Comparison of ENCODE assay signal across 8 cellular contexts in the genomic region with DNA sequence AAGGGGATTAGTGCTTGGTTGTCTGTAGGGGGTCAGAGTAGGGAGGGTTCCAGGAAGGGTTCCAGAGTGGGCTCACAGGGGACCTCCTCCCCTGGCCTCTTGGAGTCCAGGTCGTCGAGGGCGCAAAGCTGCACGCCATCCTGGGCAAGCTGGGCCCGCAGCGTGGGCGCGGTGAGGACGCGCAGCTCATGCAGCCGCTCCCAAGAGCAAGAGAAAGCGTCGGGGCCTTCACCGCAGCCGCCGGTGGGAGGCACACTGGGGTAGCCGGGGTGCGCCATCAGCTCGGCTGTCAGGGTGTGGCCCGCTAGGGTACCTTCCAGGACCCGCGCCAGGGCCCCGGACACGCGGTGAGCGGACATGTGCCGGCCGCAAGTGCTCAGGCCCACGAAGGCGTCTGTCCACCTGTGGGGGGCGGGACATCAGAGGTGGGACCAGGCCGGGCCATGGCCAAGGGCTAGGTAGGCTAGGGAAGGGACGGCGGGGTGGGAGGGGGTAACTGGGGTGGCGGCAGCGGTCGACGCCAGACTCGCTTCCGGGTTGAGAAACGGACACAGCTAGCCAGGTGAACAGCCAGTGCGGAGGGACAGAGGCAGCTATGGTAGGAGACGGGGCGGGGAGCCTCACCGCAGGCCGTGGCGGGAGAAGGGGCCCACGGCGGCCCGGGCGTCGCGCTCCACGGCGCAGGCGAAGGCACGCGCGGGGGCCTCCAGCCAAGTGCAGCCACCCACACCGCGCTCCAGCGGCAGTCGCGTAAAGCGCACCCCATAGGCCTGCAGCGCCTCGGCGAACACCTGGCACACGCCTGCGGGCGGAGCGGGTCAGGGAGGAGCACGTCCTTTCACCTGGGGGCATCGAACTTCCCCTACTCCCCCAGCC. TPM values are rescaled to one million over a fixed set of nuclear protein-coding genes. Genes with fewer than 3 reads are reported as not detected.
A peak's percentile ranks its signal among the peaks of the same experiment; 100 is the strongest.
DNase-seq lines count a peak whose midpoint lies in the region; ATAC-seq and TF ChIP-seq lines count a peak whose summit lies in the region.

No MANE protein-coding gene starts in this region.

- intact Hi-C loops in left colon (cut with DNase I, micrococcal nuclease): loop anchor here in 1 of 2 donors (10.0 kb wide), 1 partner anchor 54 kb away; no protein-coding TSS in a partner anchor
- intact Hi-C loops in thyroid gland (cut with DNase I): no loop called here

- peak overlapping the region in 1 of 3 donors; percentile 78 for H3K27ac ChIP-seq in thyroid gland

- no peaks in the 10 kb centered on the region for H3K27me3 Mint-ChIP-seq in activated naive CD8-positive, alpha-beta T cell treated with anti-CD3 and anti-CD28 coated beads for 36 hours

- DNase-seq in stimulated activated CD4-positive, alpha-beta T cell treated with anti-CD3 and anti-CD28 coated beads, Interleukin-15, amount 100 ng/mL, for 24 hours: peak; percentile 15
- no peak for DNase-seq in stimulated activated CD4-positive, alpha-beta T cell treated with anti-CD3 and anti-CD28 coated beads, Interleukin-1b, Interleukin-23, amount 100 ng/mL, for 48 hours
- DNase-seq in activated naive CD8-positive, alpha-beta T cell treated with anti-CD3 and anti-CD28 coated beads for 36 hours: no peak
- DNase-seq in left colon (peak; percentile 36 to 39), thyroid gland (no peak), glomerular visceral epithelial cell (ENCODE audit: extremely low spot score) (no peak), NCI-H2081 treated with DMSO at 0.1 percent for 48 hours (lab: John Stamatoyannopoulos, UW) (no peak), hippocampal formation (lab: John Stamatoyannopoulos, UW) (no peak)

- peaks cover 10 to 23% of the 10 kb centered on the region in 2 donors for H3K4me1 ChIP-seq in thyroid gland

- no peak for ATAC-seq in left colon

- H3K27me3 ChIP-seq in thyroid gland: no peaks in the 10 kb centered on the region

- H3K9me3 Mint-ChIP-seq in activated naive CD8-positive, alpha-beta T cell treated with anti-CD3 and anti-CD28 coated beads for 36 hours: no peaks in the 10 kb centered on the region

- no peak for TF ChIP-seq POLR2A in thyroid gland (IDR thresholded peaks at IDR 0.05)

- WGBS in thyroid gland, 2 donors: 75 to 89% methylated on average over 24 to 44 of the region's 74 CpGs

- peaks cover 25% of the 10 kb centered on the region for H3K36me3 Mint-ChIP-seq in activated naive CD8-positive, alpha-beta T cell treated with anti-CD3 and anti-CD28 coated beads for 36 hours

- peaks cover 0 to 1% of the 10 kb centered on the region in 2 donors for H3K36me3 ChIP-seq in thyroid gland

- no peak for TF ChIP-seq CTCF in thyroid gland (IDR thresholded peaks at IDR 0.05)

- H3K4me3 Mint-ChIP-seq in activated naive CD8-positive, alpha-beta T cell treated with anti-CD3 and anti-CD28 coated beads for 36 hours: peak overlapping the region; percentile 90

- peak overlapping the region in 2 of 3 donors; percentile 84 to 99 for H3K4me3 ChIP-seq in thyroid gland (replicated peaks in 1 of 3)

- no peaks in the 10 kb centered on the region for H3K9me3 ChIP-seq in thyroid gland

- H3K27ac Mint-ChIP-seq in activated naive CD8-positive, alpha-beta T cell treated with anti-CD3 and anti-CD28 coated beads for 36 hours: peak overlapping the region; percentile 95

- peaks cover 35% of the 10 kb centered on the region for H3K4me1 Mint-ChIP-seq in activated naive CD8-positive, alpha-beta T cell treated with anti-CD3 and anti-CD28 coated beads for 36 hours

RNA-seq across cellular contexts. Expression of a gene that starts 1.2 kb away (rescaled TPM):
- total RNA-seq in activated naive CD8-positive, alpha-beta T cell treated with anti-CD3 and anti-CD28 coated beads for 36 hours: 10 to 100 TPM; 83.0 to 86.4 TPM
- total RNA-seq in left colon (10 to 100 TPM; 18.9 to 23.2 TPM), thyroid gland (10 to 100 TPM; 44.5 to 72.7 (median 54.6) TPM)

RNA-seq across cellular contexts. Expression of a gene that starts 3.9 kb away (rescaled TPM):
- under 1 TPM; 0.29 to 0.34 TPM for total RNA-seq in activated naive CD8-positive, alpha-beta T cell treated with anti-CD3 and anti-CD28 coated beads for 36 hours
- total RNA-seq in left colon: under 1 TPM; 0.49 to 0.53 TPM
- total RNA-seq in thyroid gland: 1 to 10 TPM in 1 of 4 donors, under 1 TPM in 3; 0.27 to 1.6 (median 0.74) TPM

RNA-seq across cellular contexts. Expression of a gene that starts 13.5 kb away (rescaled TPM):
- 10 to 100 TPM; 52.6 to 53.8 TPM for total RNA-seq in activated naive CD8-positive, alpha-beta T cell treated with anti-CD3 and anti-CD28 coated beads for 36 hours
- total RNA-seq in left colon: 10 to 100 TPM; 29.0 to 46.5 TPM
- total RNA-seq in thyroid gland: 100 to 1,000 TPM in 2 of 4 donors, 10 to 100 TPM in 2; 60.2 to 444 (median 210) TPM

RNA-seq across cellular contexts. Expression of a gene that starts 37.2 kb away (rescaled TPM):
- total RNA-seq in activated naive CD8-positive, alpha-beta T cell treated with anti-CD3 and anti-CD28 coated beads for 36 hours: 10 to 100 TPM; 41.6 to 43.8 TPM
- 10 to 100 TPM; 48.0 to 60.5 TPM for total RNA-seq in left colon
- 100 to 1,000 TPM in 2 of 4 donors, 10 to 100 TPM in 2; 72.7 to 135 (median 108) TPM for total RNA-seq in thyroid gland

Comparison
In these comparisons a context has a peak if more than half of its experiments do, and no peak if none do; other contexts are left out.
1. DNase-seq: peak in stimulated activated CD4-positive, alpha-beta T cell treated with anti-CD3 and anti-CD28 coated beads, Interleukin-15, amount 100 ng/mL, for 24 hours (single experiment) and left colon (2 of 2); none in stimulated activated CD4-positive, alpha-beta T cell treated with anti-CD3 and anti-CD28 coated beads, Interleukin-1b, Interleukin-23, amount 100 ng/mL, for 48 hours (single experiment), activated naive CD8-positive, alpha-beta T cell treated with anti-CD3 and anti-CD28 coated beads for 36 hours (single experiment), thyroid gland (0 of 2), glomerular visceral epithelial cell (single experiment), NCI-H2081 treated with DMSO at 0.1 percent for 48 hours (single experiment) and hippocampal formation (0 of 2).